ENCODE assay signal across 22 cellular contexts in the genomic region with DNA sequence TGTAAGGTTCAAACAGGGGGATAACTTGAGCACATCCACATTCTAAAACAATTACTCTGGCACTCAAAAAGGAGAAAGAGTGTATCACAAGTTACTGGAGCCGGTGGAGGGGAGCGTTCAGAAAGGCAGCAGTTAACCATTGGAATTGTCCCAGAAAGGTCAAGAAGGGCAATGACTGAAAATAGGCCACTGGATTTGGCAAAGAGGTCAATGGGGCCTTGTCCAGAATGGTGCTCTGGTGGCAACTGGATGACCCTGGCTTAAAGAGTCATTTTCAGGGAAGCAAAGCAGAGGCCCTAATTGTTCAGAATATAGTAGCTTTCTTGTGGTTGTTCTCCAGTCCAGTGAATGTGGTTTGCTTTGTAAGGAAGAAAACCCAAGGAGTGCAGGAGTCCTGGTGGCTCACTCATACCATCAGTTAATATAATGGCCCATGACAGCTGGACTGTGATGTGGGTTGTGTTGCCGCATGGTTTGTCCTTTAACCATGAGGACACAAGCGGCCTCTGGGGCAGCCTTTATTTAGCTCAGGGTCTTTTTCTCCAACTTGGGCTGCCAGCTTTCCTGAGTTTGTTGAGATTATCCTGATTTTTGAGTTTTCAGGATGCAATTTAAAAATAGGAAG.
"Had no signal": no experiment of that assay in that cellular context is flagged by ENCODE, and none has a peak within 500 bp of the region (broad histone marks: within the 10 kb centered on the region; RNA-seq: fewer than 3 reads in every experiment).

No MANE protein-coding gene starts in this region.

- H2AFZ ChIP-seq: neural progenitor cell had no signal

- H3K36me3 Mint-ChIP-seq: neural progenitor cell had no signal

- H3K9me3 Mint-ChIP-seq: activated CD4-positive, alpha-beta T cell treated with anti-CD3 and anti-CD28 coated beads, Interleukin-2, amount 10 ng/mL, durations not matched to agents 7 days and 5 days had no signal

- H3K36me3 ChIP-seq: breast epithelium, gastrocnemius medialis, heart left ventricle, neural progenitor cell, prostate gland, right lobe of liver, upper lobe of left lung had no signal

- H3K27me3 ChIP-seq: breast epithelium, gastrocnemius medialis, heart left ventricle, neural progenitor cell, right lobe of liver, upper lobe of left lung had no signal

- DNase-seq: activated CD4-positive, alpha-beta T cell treated with anti-CD3 and anti-CD28 coated beads, Interleukin-2, amount 10 ng/mL, durations not matched to agents 7 days and 5 days; activated CD8-positive, alpha-beta T cell treated with anti-CD3 and anti-CD28 coated beads, Interleukin-2, amount 10 ng/mL, durations not matched to agents 7 days and 5 days; activated effector memory CD4-positive, alpha-beta T cell treated with Interleukin-2 at 50 U/mL for 16 hours; activated naive CD4-positive, alpha-beta T cell treated with anti-CD3 and anti-CD28 coated beads, Interleukin-2, amount 50 U/mL, for 16 hours; activated T-cell treated with anti-CD3 and anti-CD28 coated beads, Interleukin-2, amount 50 U/mL, for 48 hours; aorta; cortex of kidney; gastrocnemius medialis; heart left ventricle; left cardiac atrium; midbrain; right lobe of liver; stimulated activated CD4-positive, alpha-beta T cell treated with anti-CD3 and anti-CD28 coated beads, Interleukin-4, amount 100 ng/mL, for 1 hour; stimulated activated naive CD8-positive, alpha-beta T cell treated with anti-CD3 and anti-CD28 coated beads, Interleukin-15, amount 100 ng/mL, for 72 hours; T-helper 1 cell; T-helper 9 cell; upper lobe of left lung had no signal

- H3K9me3 ChIP-seq: breast epithelium, gastrocnemius medialis, prostate gland, right lobe of liver, upper lobe of left lung had no signal

- H3K4me1 Mint-ChIP-seq: activated CD4-positive, alpha-beta T cell treated with anti-CD3 and anti-CD28 coated beads, Interleukin-2, amount 10 ng/mL, durations not matched to agents 7 days and 5 days; stimulated activated naive CD8-positive, alpha-beta T cell treated with anti-CD3 and anti-CD28 coated beads, Interleukin-15, amount 100 ng/mL, for 72 hours had no signal

- H3K4me2 ChIP-seq: neural progenitor cell, smooth muscle cell had no signal

- H3K4me1 ChIP-seq: gastrocnemius medialis, neural progenitor cell, prostate gland, right lobe of liver, upper lobe of left lung had no signal

- ATAC-seq: activated CD8-positive, alpha-beta T cell treated with anti-CD3 and anti-CD28 coated beads, Interleukin-2, amount 10 ng/mL, durations not matched to agents 7 days and 5 days; esophagus mucosa; gastrocnemius medialis; stimulated activated naive CD8-positive, alpha-beta T cell treated with anti-CD3 and anti-CD28 coated beads, Interleukin-15, amount 100 ng/mL, for 72 hours had no signal

- H3K27me3 Mint-ChIP-seq: activated CD4-positive, alpha-beta T cell treated with anti-CD3 and anti-CD28 coated beads, Interleukin-2, amount 10 ng/mL, durations not matched to agents 7 days and 5 days had no signal

- H3K27ac Mint-ChIP-seq: activated CD4-positive, alpha-beta T cell treated with anti-CD3 and anti-CD28 coated beads, Interleukin-2, amount 10 ng/mL, durations not matched to agents 7 days and 5 days; activated CD8-positive, alpha-beta T cell treated with anti-CD3 and anti-CD28 coated beads, Interleukin-2, amount 10 ng/mL, durations not matched to agents 7 days and 5 days; neural progenitor cell; stimulated activated naive CD8-positive, alpha-beta T cell treated with anti-CD3 and anti-CD28 coated beads, Interleukin-15, amount 100 ng/mL, for 72 hours had no signal

- H3K4me3 ChIP-seq: breast epithelium, gastrocnemius medialis, heart left ventricle, neural progenitor cell, prostate gland, right lobe of liver, smooth muscle cell, upper lobe of left lung had no signal

- H3K4me3 Mint-ChIP-seq: activated CD4-positive, alpha-beta T cell treated with anti-CD3 and anti-CD28 coated beads, Interleukin-2, amount 10 ng/mL, durations not matched to agents 7 days and 5 days; activated CD8-positive, alpha-beta T cell treated with anti-CD3 and anti-CD28 coated beads, Interleukin-2, amount 10 ng/mL, durations not matched to agents 7 days and 5 days; neural progenitor cell; stimulated activated naive CD8-positive, alpha-beta T cell treated with anti-CD3 and anti-CD28 coated beads, Interleukin-15, amount 100 ng/mL, for 72 hours had no signal

- H3K27ac ChIP-seq: gastrocnemius medialis, heart left ventricle, neural progenitor cell, prostate gland, right lobe of liver, upper lobe of left lung had no signal
